Comparison of ENCODE assay signal across 8 cellular contexts in the genomic region with DNA sequence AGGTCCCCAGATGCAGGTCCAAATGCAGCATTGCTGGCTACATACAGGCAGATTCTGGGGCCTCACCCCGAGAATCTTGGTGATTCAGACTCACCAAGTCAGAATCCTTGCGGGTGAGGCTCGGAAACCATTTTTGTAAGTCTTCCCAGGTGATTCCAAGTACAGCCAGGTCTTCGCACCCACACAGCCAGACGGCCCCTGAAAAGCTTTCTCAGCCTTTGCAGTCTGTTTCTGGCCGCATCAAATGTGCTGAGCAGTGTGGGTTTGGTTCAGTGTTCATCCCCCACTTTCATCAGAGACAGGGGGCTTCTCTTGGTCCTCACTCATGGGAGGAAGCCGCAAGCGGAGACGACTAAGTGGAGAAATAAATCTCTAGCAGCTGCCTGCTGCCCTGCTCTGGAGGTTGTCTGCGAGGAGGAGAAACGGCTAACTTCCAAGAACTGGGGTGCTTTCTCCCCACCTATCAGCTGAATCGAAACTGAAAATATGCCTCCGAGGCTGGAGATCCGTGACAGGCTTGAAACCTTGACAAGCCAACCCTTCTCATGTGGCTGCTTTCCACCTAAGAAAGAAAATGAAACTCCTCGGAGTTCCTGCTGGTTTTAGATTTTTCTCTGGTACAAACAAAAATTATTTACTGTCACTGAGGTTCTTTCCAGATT. TPM values are rescaled to one million over a fixed set of nuclear protein-coding genes. Genes with fewer than 3 reads are reported as not detected.
A peak's percentile ranks its signal among the peaks of the same experiment; 100 is the strongest.
DNase-seq lines count a peak whose midpoint lies in the region; ATAC-seq and TF ChIP-seq lines count a peak whose summit lies in the region.

No MANE protein-coding gene starts in this region.

- H3K4me3 Mint-ChIP-seq in stimulated activated naive B cell treated with anti-CD40 and anti-IgM and Interleukin-4, amounts not matched to agents 10 μg/mL and 1 μg/mL and 100 μg/mL, for 72 hours, result peak overlapping the region; percentile 90 to 93

- in situ Hi-C loops in astrocyte of the spinal cord (cut with HindIII; ENCODE audit: low sequenced_read_pairs), result no loop called here

- no peak for TF ChIP-seq CTCF in astrocyte of the spinal cord (IDR thresholded peaks at IDR 0.05; ENCODE audit: low read depth, low read length)

- peaks cover 34 to 65% of the 10 kb centered on the region in 2 donors for H3K4me1 Mint-ChIP-seq in stimulated activated naive B cell treated with anti-CD40 and anti-IgM and Interleukin-4, amounts not matched to agents 10 μg/mL and 1 μg/mL and 100 μg/mL, for 72 hours

- peaks cover 3 to 4% of the 10 kb centered on the region in 2 donors for H3K36me3 Mint-ChIP-seq in stimulated activated naive B cell treated with anti-CD40 and anti-IgM and Interleukin-4, amounts not matched to agents 10 μg/mL and 1 μg/mL and 100 μg/mL, for 72 hours

- H3K4me3 ChIP-seq in astrocyte of the spinal cord (ENCODE audit: low read depth, low read length), result peak overlapping the region; percentile 8

- peak overlapping the region; percentile 94 for H3K27ac Mint-ChIP-seq in stimulated activated naive B cell treated with anti-CD40 and anti-IgM and Interleukin-4, amounts not matched to agents 10 μg/mL and 1 μg/mL and 100 μg/mL, for 72 hours

- ATAC-seq in GM18517 (IDR thresholded peaks at IDR 0.05; ENCODE audit: unreplicated experiment) (peak; percentile 91), HG02885 (IDR thresholded peaks at IDR 0.05; ENCODE audit: poor library complexity, unreplicated experiment) (peak; percentile 86)
- ATAC-seq in stimulated activated naive B cell treated with anti-CD40 and anti-IgM and Interleukin-4, amounts not matched to agents 10 μg/mL and 1 μg/mL and 100 μg/mL, for 72 hours (replicated peaks), result peak; percentile 92 to 93

- peaks cover 0 to 4% of the 10 kb centered on the region in 2 donors for H3K27me3 Mint-ChIP-seq in stimulated activated naive B cell treated with anti-CD40 and anti-IgM and Interleukin-4, amounts not matched to agents 10 μg/mL and 1 μg/mL and 100 μg/mL, for 72 hours

- no peaks in the 10 kb centered on the region for H3K9me3 Mint-ChIP-seq in stimulated activated naive B cell treated with anti-CD40 and anti-IgM and Interleukin-4, amounts not matched to agents 10 μg/mL and 1 μg/mL and 100 μg/mL, for 72 hours

- DNase-seq in T follicular helper cell (ENCODE audit: low read depth) (peak; percentile 46), astrocyte of the spinal cord (ENCODE audit: low read depth, low spot score) (no peak), mesenteric fat pad (ENCODE audit: low spot score) (peak; percentile 60), NCI-H526 (lab: John Stamatoyannopoulos, UW) (no peak), putamen (ENCODE audit: low spot score) (no peak)
- peak; percentile 69 for DNase-seq in stimulated activated naive B cell treated with anti-CD40 and anti-IgM and Interleukin-4, amounts not matched to agents 10 μg/mL and 1 μg/mL and 100 μg/mL, for 72 hours

RNA-seq across cellular contexts. Expression of a gene that starts 8.9 kb away (rescaled TPM):
- total RNA-seq in mesenteric fat pad, result 20.4 TPM

RNA-seq across cellular contexts. Expression of a gene that starts 20.5 kb away (rescaled TPM):
- 50.8 TPM for total RNA-seq in mesenteric fat pad

Comparison
In these comparisons a context has a peak if more than half of its experiments do, and no peak if none do; other contexts are left out.
1. DNase-seq: peak in T follicular helper cell (single experiment), mesenteric fat pad (single experiment) and stimulated activated naive B cell treated with anti-CD40 and anti-IgM and Interleukin-4, amounts not matched to agents 10 μg/mL and 1 μg/mL and 100 μg/mL, for 72 hours (single experiment); none in astrocyte of the spinal cord (single experiment), NCI-H526 (0 of 2) and putamen (single experiment).
2. Peak in every context shown above with its lines, with median percentiles within 50 percentile points of each other: ATAC-seq.